Comparison of ENCODE assay signal across 16 cellular contexts in genomic region chr2:225103737-225104141, GRCh38.
DNase-seq lines count a peak whose midpoint lies in the region; ATAC-seq and TF ChIP-seq lines count a peak whose summit lies in the region.
"Had no signal": no experiment of that assay in that cellular context is flagged by ENCODE, and none has a peak within 500 bp of the region (broad histone marks: within the 10 kb centered on the region; RNA-seq: fewer than 3 reads in every experiment).

No MANE protein-coding gene starts in this region.

- peak overlapping the region; percentile 72 for H3K27ac ChIP-seq in AG04450 (ENCODE audit: low read depth, low read length)
- H3K27ac ChIP-seq: colonic mucosa, ovary had no signal

- no peak for ATAC-seq in GM21737 (IDR thresholded peaks at IDR 0.05; ENCODE audit: unreplicated experiment)
- no peak for ATAC-seq in GM18909 (IDR thresholded peaks at IDR 0.05; ENCODE audit: poor library complexity, unreplicated experiment)

- no peaks in the 10 kb centered on the region for H3K27me3 ChIP-seq in AG04450 (ENCODE audit: control insufficient read depth, insufficient read depth, low read length)
- H3K27me3 ChIP-seq: colonic mucosa, ovary had no signal

- H3K9me3 ChIP-seq in AG04450 (ENCODE audit: control insufficient read depth, insufficient read depth, low read length) = no peaks in the 10 kb centered on the region; the same call in 1 of the 2 replicates
- H3K9me3 ChIP-seq: colonic mucosa, ovary had no signal

- in situ Hi-C loops in astrocyte of the spinal cord (cut with HindIII; ENCODE audit: low sequenced_read_pairs) = no loop called here

- TF ChIP-seq CTCF in AG04450 (IDR thresholded peaks at IDR 0.05; ENCODE audit: low read depth, low read length) (no peak), astrocyte of the spinal cord (IDR thresholded peaks at IDR 0.05; ENCODE audit: low read depth, low read length) (no peak)

- POLR2A ChIA-PET in AG04450 (lab: Yijun Ruan, JAX) = interaction anchor here (0.6 kb wide), 1 partner anchor 957 kb away, joined by 3 read pairs; no protein-coding TSS in a partner anchor

- CTCF ChIA-PET in AG04450 (lab: Charles Lee) = interaction anchor here (1.0 kb wide), 1 partner anchor 557 kb away, joined by 4 read pairs; no protein-coding TSS in a partner anchor

- DNase-seq in AG04450 (ENCODE audit: low read depth, low spot score) (no peak), HS-27A (ENCODE audit: low read depth) (peak; percentile 63), astrocyte of the spinal cord (ENCODE audit: low read depth, low spot score) (peak; percentile 79), iris pigment epithelial cell (ENCODE audit: low read depth) (peak; percentile 81), LoVo (ENCODE audit: low spot score) (no peak), GM19240 (ENCODE audit: insufficient read length, low spot score) (no peak)
- DNase-seq: activated CD4-positive, alpha-beta T cell treated with anti-CD3 and anti-CD28 coated beads for 1 hour; activated naive CD8-positive, alpha-beta T cell treated with anti-CD3 and anti-CD28 coated beads, Interleukin-2, amount 10 ng/mL, durations not matched to agents 7 days and 5 days; colonic mucosa; mesendoderm; NCI-H1105; NCI-H2227 treated with DMSO at 0.1 percent for 48 hours; ovary; stimulated activated CD4-positive, alpha-beta T cell treated with anti-CD3 and anti-CD28 coated beads, Interleukin-12 subunit alpha, Interleukin-12 subunit beta, amount 100 ng/mL, for 4 hours had no signal

- H3K4me3 ChIP-seq in AG04450 (ENCODE audit: low read depth, low read length) (no peak overlapping the region), astrocyte of the spinal cord (ENCODE audit: low read depth, low read length) (no peak overlapping the region)
- H3K4me3 ChIP-seq: colonic mucosa, ovary had no signal

Comparison
In these comparisons a context has a peak if more than half of its experiments do, and no peak if none do; other contexts are left out.
1. DNase-seq: peak in HS-27A (single experiment), astrocyte of the spinal cord (single experiment) and iris pigment epithelial cell (single experiment); none in AG04450 (single experiment), LoVo (single experiment) and GM19240 (single experiment).